ENCODE assay signal across 4 cellular contexts in the genomic region with DNA sequence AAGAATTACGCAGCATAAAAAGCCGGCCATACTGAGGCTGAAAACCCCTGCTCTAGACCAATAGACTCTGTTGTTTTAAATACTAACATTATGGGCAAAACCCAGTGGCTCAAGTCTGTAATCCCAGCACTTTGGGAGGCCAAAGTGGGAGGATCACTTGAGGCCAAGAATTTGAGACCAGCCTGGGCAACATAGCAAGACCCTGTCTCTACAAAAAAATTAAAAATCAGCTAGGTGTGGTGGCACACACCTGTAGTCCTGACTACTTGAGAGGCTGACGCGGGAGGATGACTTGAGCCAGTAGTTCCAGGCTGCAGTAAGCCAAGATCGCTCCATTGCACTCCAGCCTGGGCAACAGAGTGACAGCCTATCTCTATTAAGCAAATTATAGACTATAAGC.
DNase-seq lines count a peak whose midpoint lies in the region; ATAC-seq, FAIRE-seq and TF ChIP-seq lines count a peak whose summit lies in the region.
"Not testable (repeated sequence)": the region's sequence is repeated elsewhere in the genome, so short reads cannot be mapped to it uniquely, and the experiment has no call there.

No MANE protein-coding gene starts in this region.

- not testable (repeated sequence) for TF ChIP-seq EP300 in HepG2 (IDR thresholded peaks at IDR 0.05; ENCODE audit: low read depth in 2 of 2, low read length in 2 of 2); HepG2 (CRISPR knock-in tag; IDR thresholded peaks at IDR 0.05; ENCODE audit: borderline replicate concordance)

- not testable (repeated sequence) for DNase-seq in RWPE2 (ENCODE audit: low spot score); mammary epithelial cell; HepG2 (ENCODE audit: low spot score)

- not testable (repeated sequence) for H3K9me3 ChIP-seq in HEK293 (ENCODE audit: control insufficient read depth, insufficient read depth, low read depth, low read length); RWPE2 (ENCODE audit: severe bottlenecking); mammary epithelial cell (replicated peaks; ENCODE audit: insufficient read depth, low read length); HepG2 (ENCODE audit: low read length)

- not testable (repeated sequence) for H3K27ac ChIP-seq in HEK293 (ENCODE audit: extremely low read depth, low read depth, low read length); HepG2 (ENCODE audit: extremely low read length, insufficient read depth, low read length)
- H3K27ac ChIP-seq in RWPE2 (ENCODE audit: poor library complexity, severe bottlenecking) (peak overlapping the region; percentile 97), mammary epithelial cell (ENCODE audit: insufficient read depth, low read depth, low read length) (peak overlapping the region; percentile 94)

- not testable (repeated sequence) for TF ChIP-seq CTCF in HEK293 (tag by site-specific recombination; IDR thresholded peaks at IDR 0.05); RWPE2 (IDR thresholded peaks at IDR 0.05; ENCODE audit: poor library complexity, severe bottlenecking); mammary epithelial cell (conservative IDR thresholded peaks at IDR 0.05 in 1 of 2, IDR thresholded peaks at IDR 0.05 in 1 of 2; ENCODE audit: extremely low read depth in 1 of 2, insufficient read depth in 1 of 2, low read depth in 1 of 2, low read length in 2 of 2); HepG2 (CRISPR knock-in tag; IDR thresholded peaks at IDR 0.05)

- dilution Hi-C loops in mammary epithelial cell (cut with HindIII; ENCODE audit: low sequenced_read_pairs), result not testable (repeated sequence)

- not testable (repeated sequence) for H4K20me1 ChIP-seq in mammary epithelial cell (ENCODE audit: insufficient read depth, low read length); HepG2 (ENCODE audit: insufficient read depth, low read length)

- H3K4me1 ChIP-seq in HEK293 (ENCODE audit: control insufficient read depth, insufficient read depth, low read length), result peaks cover 15% of the 10 kb centered on the region; the same call in 1 of the 2 replicates
- H3K4me1 ChIP-seq in RWPE2 (ENCODE audit: insufficient read depth, poor library complexity, severe bottlenecking), result peaks cover 14% of the 10 kb centered on the region
- H3K4me1 ChIP-seq in mammary epithelial cell (ENCODE audit: insufficient read depth, low read length), result peaks cover 44% of the 10 kb centered on the region
- H3K4me1 ChIP-seq in HepG2 (ENCODE audit: insufficient read depth, low read length), result peaks cover 70% of the 10 kb centered on the region

- in situ Hi-C loops in mammary epithelial cell (cut with MboI; ENCODE audit: low sequenced_read_pairs in 2 of 2); HepG2 (cut with HindIII; ENCODE audit: extremely low pct_ligation_motif_present, low pct_unique_long_range_greater_than_20kb): not testable (repeated sequence)

- H3K9ac ChIP-seq in mammary epithelial cell (ENCODE audit: insufficient read depth, low read length); HepG2 (ENCODE audit: insufficient read depth, low read depth, low read length): not testable (repeated sequence)

- intact Hi-C loops in mammary epithelial cell (cut with micrococcal nuclease), result loop anchor here (5.0 kb wide), 2 partner anchors 37 to 52 kb away; no protein-coding TSS in a partner anchor
- intact Hi-C loops in HepG2 (cut with micrococcal nuclease; ENCODE audit: unreplicated experiment), result not testable (repeated sequence)

- CTCF ChIA-PET in HEK293 (lab: Yijun Ruan, JAX); HepG2 (lab: Yijun Ruan, JAX; ENCODE audit: low intra/inter-chr PET ratio, low total read pairs): not testable (repeated sequence)
- CTCF ChIA-PET in mammary epithelial cell (lab: Charles Lee; ENCODE audit: low non-redundant PET), result interaction anchor here (0.8 kb wide), 1 partner anchor 19 kb away, joined by 4 read pairs; no protein-coding TSS in a partner anchor

- H3K4me3 ChIP-seq in HEK293 (ENCODE audit: low read depth, low read length); RWPE2 (ENCODE audit: severe bottlenecking); mammary epithelial cell (replicated peaks in 1 of 3; ENCODE audit: insufficient read depth in 1 of 3, low read depth in 2 of 3, low read length in 3 of 3); HepG2 (replicated peaks in 1 of 3; ENCODE audit: insufficient read depth in 1 of 3, low read depth in 2 of 3, low read length in 3 of 3): not testable (repeated sequence)

- not testable (repeated sequence) for BruUV-seq in mammary epithelial cell (replicated peaks; lab: Mats Ljungman, UMichigan); HepG2 (replicated peaks; lab: Mats Ljungman, UMichigan)

- H3K4me2 ChIP-seq in mammary epithelial cell (ENCODE audit: insufficient read depth, low read depth, low read length), result peak overlapping the region; percentile 60
- peak overlapping the region; percentile 66; the same call in 1 of the 2 replicates for H3K4me2 ChIP-seq in HepG2 (ENCODE audit: low read depth, low read length)

- WGBS in mammary epithelial cell (ENCODE audit: low coverage, missing lambda C conversion rate), result 79% methylated on average over 5 of the region's 5 CpGs
- 81% methylated on average over 5 of the region's 5 CpGs for WGBS in HepG2 (ENCODE audit: low lambda C conversion rate)

- H3K27me3 ChIP-seq in RWPE2 (ENCODE audit: insufficient read depth, poor library complexity, severe bottlenecking); mammary epithelial cell (ENCODE audit: insufficient read depth, low read length); HepG2 (ENCODE audit: control insufficient read depth in 1 of 2, insufficient read depth in 2 of 2, low read length in 2 of 2): not testable (repeated sequence)

- H3K36me3 ChIP-seq in HEK293 (ENCODE audit: control insufficient read depth in 2 of 2, insufficient read depth in 1 of 2, low read length in 2 of 2); RWPE2 (ENCODE audit: low read depth); mammary epithelial cell (ENCODE audit: insufficient read depth, low read length); HepG2 (replicated peaks in 1 of 2; ENCODE audit: control insufficient read depth in 1 of 2, insufficient read depth in 2 of 2, low read length in 2 of 2): not testable (repeated sequence)

- not testable (repeated sequence) for FAIRE-seq in HepG2 (lab: Jason Lieb, UNC)

- not testable (repeated sequence) for H3K79me2 ChIP-seq in mammary epithelial cell (ENCODE audit: insufficient read depth, low read length); HepG2 (ENCODE audit: insufficient read depth, low read length)

- H2AFZ ChIP-seq in mammary epithelial cell (ENCODE audit: low read depth, low read length); HepG2 (ENCODE audit: low read length): not testable (repeated sequence)

- not testable (repeated sequence) for TF ChIP-seq RAD21 in HepG2 (CRISPR knock-in tag; IDR thresholded peaks at IDR 0.05)

- ATAC-seq in RWPE2 (ENCODE audit: low read depth); HepG2: not testable (repeated sequence)

- POLR2A ChIA-PET in HEK293 (lab: Yijun Ruan, JAX), result not testable (repeated sequence)
- POLR2A ChIA-PET in HepG2 (lab: Yijun Ruan, JAX), result interaction anchor here (1.0 kb wide), 1 partner anchor 46 kb away, joined by 3 read pairs; no protein-coding TSS in a partner anchor

- not testable (repeated sequence) for TF ChIP-seq POLR2A in HepG2 (IDR thresholded peaks at IDR 0.05; ENCODE audit: insufficient read depth in 1 of 2, low read depth in 2 of 2, low read length in 2 of 2)

TF ChIP-seq in HEK293, 187 proteins besides CTCF, POLR2A, EP300 and RAD21:
- peak; percentile 52; the same call in 1 of the 2 replicates for TF ChIP-seq ZNF121 (tag by site-specific recombination; IDR thresholded peaks at IDR 0.05)
TF ChIP-seq in HEK293: peak in this region for 1; not testable (repeated sequence) for 186.

TF ChIP-seq in HepG2, 621 proteins besides CTCF, POLR2A, EP300 and RAD21:
- TF ChIP-seq ZMYM3 (CRISPR knock-in tag; IDR thresholded peaks at IDR 0.05) (0 out of 2 replicates have a peak, but pooled peaks have one; percentile 31), MEF2D (CRISPR knock-in tag; IDR thresholded peaks at IDR 0.05) (0 out of 2 replicates have a peak, but pooled peaks have one; percentile 20), ZNF460 (CRISPR knock-in tag; IDR thresholded peaks at IDR 0.05; ENCODE audit: borderline replicate concordance) (peak; percentile 45), ZNF121 (CRISPR knock-in tag; IDR thresholded peaks at IDR 0.05) (peak; percentile 76)
- TF ChIP-seq, protein P1, sequence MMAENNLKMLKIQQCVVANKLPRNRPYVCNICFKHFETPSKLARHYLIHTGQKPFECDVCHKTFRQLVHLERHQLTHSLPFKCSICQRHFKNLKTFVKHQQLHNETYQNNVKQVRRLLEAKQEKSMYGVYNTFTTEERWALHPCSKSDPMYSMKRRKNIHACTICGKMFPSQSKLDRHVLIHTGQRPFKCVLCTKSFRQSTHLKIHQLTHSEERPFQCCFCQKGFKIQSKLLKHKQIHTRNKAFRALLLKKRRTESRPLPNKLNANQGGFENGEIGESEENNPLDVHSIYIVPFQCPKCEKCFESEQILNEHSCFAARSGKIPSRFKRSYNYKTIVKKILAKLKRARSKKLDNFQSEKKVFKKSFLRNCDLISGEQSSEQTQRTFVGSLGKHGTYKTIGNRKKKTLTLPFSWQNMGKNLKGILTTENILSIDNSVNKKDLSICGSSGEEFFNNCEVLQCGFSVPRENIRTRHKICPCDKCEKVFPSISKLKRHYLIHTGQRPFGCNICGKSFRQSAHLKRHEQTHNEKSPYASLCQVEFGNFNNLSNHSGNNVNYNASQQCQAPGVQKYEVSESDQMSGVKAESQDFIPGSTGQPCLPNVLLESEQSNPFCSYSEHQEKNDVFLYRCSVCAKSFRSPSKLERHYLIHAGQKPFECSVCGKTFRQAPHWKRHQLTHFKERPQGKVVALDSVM (CRISPR knock-in tag; IDR thresholded peaks at IDR 0.05), result 0 out of 2 replicates have a peak, but pooled peaks have one; percentile 20
